In the genomic region with DNA sequence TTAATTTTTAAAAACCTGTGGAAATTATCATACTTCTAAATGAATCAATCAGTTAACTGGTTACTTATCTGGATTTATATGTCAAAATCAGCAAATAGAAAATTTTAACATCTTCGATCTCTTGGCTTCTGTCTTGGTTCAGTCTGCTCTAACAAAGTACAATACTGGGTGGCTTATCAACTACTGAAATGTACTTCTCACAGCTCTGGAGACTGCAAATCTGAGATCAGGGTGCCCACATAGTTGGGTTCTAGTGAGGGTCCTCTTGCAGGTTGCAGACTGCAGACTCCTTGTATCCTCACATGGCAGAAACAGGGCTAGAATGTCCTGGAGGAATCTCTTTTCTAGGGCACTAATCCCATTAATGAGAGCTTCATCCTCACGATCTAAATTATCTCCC, we compare ENCODE assay signal across 1 cellular context.
TF ChIP-seq lines count a peak whose summit lies in the region.

No MANE protein-coding gene starts in this region.

TF ChIP-seq in HepG2, 621 proteins besides CTCF, POLR2A, EP300 and RAD21 (continued from another document):
- TF ChIP-seq CBX5 (CRISPR knock-in tag; IDR thresholded peaks at IDR 0.05; ENCODE audit: borderline replicate concordance), result no peak
